Comparison of ENCODE assay signal across 27 cellular contexts in genomic region chr3:128579927-128580326, GRCh38.
"Had no signal": no experiment of that assay in that cellular context is flagged by ENCODE, and none has a peak within 500 bp of the region (broad histone marks: within the 10 kb centered on the region; RNA-seq: fewer than 3 reads in every experiment).

No MANE protein-coding gene starts in this region.

- H3K27ac ChIP-seq: brain microvascular endothelial cell, coronary artery, dorsolateral prefrontal cortex, gastroesophageal sphincter, hepatocyte, neutrophil, right lobe of liver, thoracic aorta had no signal

- H3K79me2 ChIP-seq: hepatocyte had no signal

- H3K36me3 ChIP-seq: brain microvascular endothelial cell, gastroesophageal sphincter, neutrophil, right lobe of liver, thoracic aorta had no signal

- H3K9me3 ChIP-seq: neutrophil, right lobe of liver, thoracic aorta had no signal

- H3K27ac Mint-ChIP-seq: activated B cell treated with CpG ODN at 0.5 μM for 24 hours; activated T-helper 1 cell treated with anti-CD3 and anti-CD28 coated beads, Interleukin-12 subunit alpha, Interleukin-12 subunit beta, Interleukin-2, Interleukin-4 antibody, amounts not matched to agents 30 ng/mL and 10 ng/mL and 1 ng/mL, durations not matched to agents 14 hours and 24 hours and 36 hours; mesothelial cell of epicardium; nephron progenitor cell had no signal

- ATAC-seq: gastroesophageal sphincter; right lobe of liver; stimulated activated naive CD8-positive, alpha-beta T cell treated with anti-CD3 and anti-CD28 coated beads, Interleukin-15, Interleukin-2, amounts not matched to agents 100 U/mL and 50 U/mL, for 24 hours had no signal

- DNase-seq: activated B cell treated with CpG ODN at 0.5 μM for 24 hours; activated CD4-positive, alpha-beta T cell treated with anti-CD3 and anti-CD28 coated beads, Interleukin-2, amount 50 U/mL, for 4 hours; activated CD8-positive, alpha-beta memory T cell treated with anti-CD3 and anti-CD28 coated beads, Interleukin-2, amount 50 U/mL, for 4 hours; activated effector memory CD4-positive, alpha-beta T cell treated with anti-CD3 and anti-CD28 coated beads, Interleukin-2, amount 50 U/mL, for 16 hours; activated naive CD4-positive, alpha-beta T cell treated with anti-CD3 and anti-CD28 coated beads, Interleukin-2, amount 50 U/mL, for 16 hours; activated T-cell treated with anti-CD3 and anti-CD28 coated beads, Interleukin-2, amount 50 U/mL, for 1 hour; amniotic stem cell; brain microvascular endothelial cell; dorsolateral prefrontal cortex; effector memory CD4-positive, alpha-beta T cell; islet precursor cell; mammary epithelial cell; naive B cell; nephron progenitor cell; right lobe of liver; stimulated activated CD4-positive, alpha-beta T cell treated with anti-CD3 and anti-CD28 coated beads, Interleukin-12 subunit alpha, Interleukin-12 subunit beta, amount 100 ng/mL, for 4 hours; stimulated activated CD4-positive, alpha-beta T cell treated with anti-CD3 and anti-CD28 coated beads, Interleukin-4, amount 100 ng/mL, for 1 hour; stimulated activated naive CD8-positive, alpha-beta T cell treated with anti-CD3 and anti-CD28 coated beads, Interleukin-15, Interleukin-2, amounts not matched to agents 100 U/mL and 50 U/mL, for 24 hours; T1000; trophoblast cell had no signal

- H3K4me1 ChIP-seq: right lobe of liver had no signal

- H3K4me3 ChIP-seq: coronary artery, dorsolateral prefrontal cortex, gastroesophageal sphincter, hepatocyte, right lobe of liver, thoracic aorta had no signal

- H3K4me3 Mint-ChIP-seq: activated B cell treated with CpG ODN at 0.5 μM for 24 hours; activated T-helper 1 cell treated with anti-CD3 and anti-CD28 coated beads, Interleukin-12 subunit alpha, Interleukin-12 subunit beta, Interleukin-2, Interleukin-4 antibody, amounts not matched to agents 30 ng/mL and 10 ng/mL and 1 ng/mL, durations not matched to agents 14 hours and 24 hours and 36 hours; mesothelial cell of epicardium; naive B cell; nephron progenitor cell had no signal

- H3K9me3 Mint-ChIP-seq: activated B cell treated with CpG ODN at 0.5 μM for 24 hours; activated T-helper 1 cell treated with anti-CD3 and anti-CD28 coated beads, Interleukin-12 subunit alpha, Interleukin-12 subunit beta, Interleukin-2, Interleukin-4 antibody, amounts not matched to agents 30 ng/mL and 10 ng/mL and 1 ng/mL, durations not matched to agents 14 hours and 24 hours and 36 hours; mesothelial cell of epicardium had no signal

- H3K4me2 ChIP-seq: hepatocyte had no signal

- H3K27me3 ChIP-seq: dorsolateral prefrontal cortex, hepatocyte, right lobe of liver had no signal

- H3K4me1 Mint-ChIP-seq: activated B cell treated with CpG ODN at 0.5 μM for 24 hours, mesothelial cell of epicardium had no signal

- H3K36me3 Mint-ChIP-seq: mesothelial cell of epicardium, naive B cell had no signal
